1 cellular context compared by ENCODE assay signal in genomic region chr22:23772315-23773246, GRCh38.
TF ChIP-seq lines count a peak whose summit lies in the region.

MMP11 (plus strand) TSS chr22:23772849; CDS start chr22:23772871, 22 bp downstream.

TF ChIP-seq in HepG2, 621 proteins besides CTCF, POLR2A, EP300 and RAD21 (continued from another document):
- peak; percentile 55 for TF ChIP-seq ZNF574 (CRISPR knock-in tag; IDR thresholded peaks at IDR 0.05)
- no peak for TF ChIP-seq ZMAT5 (CRISPR knock-in tag; IDR thresholded peaks at IDR 0.05; ENCODE audit: borderline replicate concordance, low read depth)
- TF ChIP-seq CCDC6 (CRISPR knock-in tag; IDR thresholded peaks at IDR 0.05) = peak; percentile 64; the same call in 1 of the 2 replicates
- no peak for TF ChIP-seq ZNF784 (CRISPR knock-in tag; IDR thresholded peaks at IDR 0.05; ENCODE audit: borderline replicate concordance)
- no peak for TF ChIP-seq NRL (CRISPR knock-in tag; IDR thresholded peaks at IDR 0.05; ENCODE audit: borderline replicate concordance)
- TF ChIP-seq ZSCAN21 (CRISPR knock-in tag; IDR thresholded peaks at IDR 0.05; ENCODE audit: borderline replicate concordance) = no peak
- TF ChIP-seq MATR3 (CRISPR knock-in tag; IDR thresholded peaks at IDR 0.05) = no peak
- no peak for TF ChIP-seq ZNF879 (CRISPR knock-in tag; IDR thresholded peaks at IDR 0.05)
- no peak for TF ChIP-seq ZNF207 (IDR thresholded peaks at IDR 0.05; ENCODE audit: borderline replicate concordance)
- no peak for TF ChIP-seq AFF4 (CRISPR knock-in tag; IDR thresholded peaks at IDR 0.05)
- TF ChIP-seq IRF1 (CRISPR knock-in tag; IDR thresholded peaks at IDR 0.05; ENCODE audit: low read depth) = no peak
- TF ChIP-seq ZNF740 (CRISPR knock-in tag; IDR thresholded peaks at IDR 0.05) = no peak
- TF ChIP-seq ATF7 (IDR thresholded peaks at IDR 0.05) = no peak
- no peak for TF ChIP-seq ATF7 (CRISPR knock-in tag; IDR thresholded peaks at IDR 0.05)
- no peak for TF ChIP-seq ZNF567 (CRISPR knock-in tag; IDR thresholded peaks at IDR 0.05; ENCODE audit: borderline replicate concordance)
- TF ChIP-seq KDM4B (CRISPR knock-in tag; IDR thresholded peaks at IDR 0.05) = no peak
- TF ChIP-seq MIXL1 (CRISPR knock-in tag; IDR thresholded peaks at IDR 0.05) = no peak
- peak; percentile 41; the same call in 1 of the 2 replicates for TF ChIP-seq HES4 (CRISPR knock-in tag; IDR thresholded peaks at IDR 0.05; ENCODE audit: borderline replicate concordance)
- no peak for TF ChIP-seq KDM3A (CRISPR knock-in tag; IDR thresholded peaks at IDR 0.05; ENCODE audit: low read depth)
- TF ChIP-seq ZNF7 (CRISPR knock-in tag; IDR thresholded peaks at IDR 0.05) = no peak
